28 cellular contexts compared by ENCODE assay signal in genomic region chr3:18641916-18642315, GRCh38.
"Had no signal": no experiment of that assay in that cellular context is flagged by ENCODE, and none has a peak within 500 bp of the region (broad histone marks: within the 10 kb centered on the region; RNA-seq: fewer than 3 reads in every experiment).

No MANE protein-coding gene starts in this region.

- DNase-seq: colonic mucosa; effector CD8-positive, alpha-beta T cell; erythroblast; esophagus squamous epithelium; foreskin melanocyte; glutamatergic neuron; mesenchymal stem cell; naive thymus-derived CD8-positive, alpha-beta T cell; nephron progenitor cell; nucleus accumbens; stimulated activated CD4-positive, alpha-beta T cell treated with anti-CD3 and anti-CD28 coated beads, Interleukin-12 subunit alpha, Interleukin-12 subunit beta, amount 100 ng/mL, for 4 hours; stimulated activated CD4-positive, alpha-beta T cell treated with anti-CD3 and anti-CD28 coated beads, Interleukin-1b, Interleukin-23, amount 100 ng/mL, for 48 hours; stimulated activated CD4-positive, alpha-beta T cell treated with anti-CD3 and anti-CD28 coated beads, Interleukin-4, amount 100 ng/mL, for 1 hour; stimulated activated CD8-positive, alpha-beta memory T cell treated with anti-CD3 and anti-CD28 coated beads, Interleukin-4, amount 100 ng/mL, for 48 hours; stimulated activated naive CD4-positive, alpha-beta T cell; stimulated activated naive CD8-positive, alpha-beta T cell treated with anti-CD3 and anti-CD28 coated beads, Interleukin-15, amount 100 ng/mL, for 72 hours; transverse colon; upper lobe of right lung; uterus had no signal

- H3K27ac ChIP-seq: colonic mucosa, esophagus squamous epithelium, prostate gland, right atrium auricular region, suprapubic skin, transverse colon, upper lobe of right lung, uterus had no signal

- H3K4me1 ChIP-seq: colonic mucosa, esophagus squamous epithelium, prostate gland, right atrium auricular region, suprapubic skin, upper lobe of right lung, uterus had no signal

- H3K9me3 Mint-ChIP-seq: dendritic cell treated with granulocyte-macrophage colony-stimulating factor and Interleukin-4, amounts not matched to agents 40 ng/mL and 50 ng/mL, for 4 days had no signal

- H3K9me3 ChIP-seq: colonic mucosa, esophagus squamous epithelium, prostate gland, right atrium auricular region, suprapubic skin, upper lobe of right lung, uterus had no signal

- H3K4me2 ChIP-seq: smooth muscle cell had no signal

- H3K4me1 Mint-ChIP-seq: mesothelial cell of epicardium had no signal

- H3K4me3 Mint-ChIP-seq: dendritic cell treated with granulocyte-macrophage colony-stimulating factor and Interleukin-4, amounts not matched to agents 40 ng/mL and 50 ng/mL, for 4 days; mesothelial cell of epicardium; nephron progenitor cell; stimulated activated naive CD8-positive, alpha-beta T cell treated with anti-CD3 and anti-CD28 coated beads, Interleukin-15, amount 100 ng/mL, for 72 hours had no signal

- H3K36me3 Mint-ChIP-seq: mesothelial cell of epicardium had no signal

- H3K27ac Mint-ChIP-seq: dendritic cell treated with granulocyte-macrophage colony-stimulating factor and Interleukin-4, amounts not matched to agents 40 ng/mL and 50 ng/mL, for 4 days; mesothelial cell of epicardium; nephron progenitor cell; stimulated activated naive CD8-positive, alpha-beta T cell treated with anti-CD3 and anti-CD28 coated beads, Interleukin-15, amount 100 ng/mL, for 72 hours had no signal

- H3K36me3 ChIP-seq: colonic mucosa, esophagus squamous epithelium, prostate gland, right atrium auricular region, suprapubic skin, transverse colon, upper lobe of right lung, uterus had no signal

- ATAC-seq: left lobe of liver; naive thymus-derived CD8-positive, alpha-beta T cell; sciatic nerve; stimulated activated naive CD8-positive, alpha-beta T cell treated with anti-CD3 and anti-CD28 coated beads, Interleukin-15, amount 100 ng/mL, for 72 hours; upper lobe of right lung had no signal

- H3K4me3 ChIP-seq: colonic mucosa, esophagus squamous epithelium, lung, prostate gland, right atrium auricular region, smooth muscle cell, suprapubic skin, transverse colon, upper lobe of right lung, uterus had no signal

- H3K27me3 ChIP-seq: colonic mucosa, right atrium auricular region, suprapubic skin, transverse colon, upper lobe of right lung, uterus had no signal

- H3K27me3 Mint-ChIP-seq: dendritic cell treated with granulocyte-macrophage colony-stimulating factor and Interleukin-4, amounts not matched to agents 40 ng/mL and 50 ng/mL, for 4 days; naive thymus-derived CD8-positive, alpha-beta T cell; stimulated activated naive CD8-positive, alpha-beta T cell treated with anti-CD3 and anti-CD28 coated beads, Interleukin-15, amount 100 ng/mL, for 72 hours had no signal
